In the genomic region with DNA sequence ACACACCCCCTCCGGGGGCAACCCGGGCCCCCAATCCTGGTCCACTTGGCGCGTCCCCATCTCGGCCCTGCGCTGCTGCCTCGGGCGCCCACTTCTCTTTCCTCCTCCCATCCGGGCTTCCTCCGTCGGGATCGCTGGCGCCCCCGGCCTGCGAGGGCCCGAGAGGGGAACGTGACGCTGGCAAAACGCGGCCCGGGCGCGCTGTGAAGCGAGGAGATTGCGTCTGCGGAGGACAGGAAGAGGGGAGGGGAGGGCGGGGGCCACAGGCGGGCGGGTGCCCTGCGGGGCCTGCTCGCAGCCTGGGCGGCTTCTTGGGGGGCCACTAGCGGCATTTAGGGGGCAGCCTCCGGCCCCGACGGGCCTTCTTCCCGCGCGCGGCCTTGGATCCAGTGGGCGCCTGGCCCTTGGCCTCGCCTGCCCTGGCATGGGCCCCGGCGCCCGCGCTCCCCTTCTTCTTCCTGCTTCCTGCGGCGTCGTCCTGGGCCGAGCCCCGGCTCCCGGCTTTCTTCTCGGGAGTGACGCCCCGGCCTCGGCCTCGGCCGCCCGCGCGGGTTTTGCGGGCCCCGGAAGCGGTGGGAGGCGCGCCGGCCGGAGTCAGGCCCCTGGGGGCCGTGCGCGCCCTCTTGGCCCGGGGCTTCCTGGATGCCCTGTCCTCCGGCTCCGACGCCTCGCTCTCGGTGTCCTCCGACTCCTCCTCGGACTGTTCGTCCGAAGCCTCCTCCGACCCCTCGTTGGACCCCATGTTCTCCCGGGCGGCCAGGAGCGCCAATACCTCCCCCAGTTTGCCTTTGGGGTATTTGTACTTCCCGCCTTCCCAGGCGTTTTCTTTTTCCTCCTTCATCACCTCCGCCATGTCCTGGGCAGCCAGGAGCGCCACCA, we compare ENCODE assay signal across 9 cellular contexts. TPM values are rescaled to one million over a fixed set of nuclear protein-coding genes. Genes with fewer than 3 reads are reported as not detected.
DNase-seq lines count a peak whose midpoint lies in the region; ATAC-seq and TF ChIP-seq lines count a peak whose summit lies in the region.
"Had no signal": no experiment of that assay in that cellular context is flagged by ENCODE, and none has a peak within 500 bp of the region (broad histone marks: within the 10 kb centered on the region; RNA-seq: fewer than 3 reads in every experiment).

No MANE protein-coding gene starts in this region.

- no peak overlapping the region for H3K14ac ChIP-seq in mesenchymal stem cell (ENCODE audit: low read length in 2 of 2)

- peak overlapping the region; percentile 85 for H4K8ac ChIP-seq in mesenchymal stem cell (ENCODE audit: low read length)

- H3K9me3 ChIP-seq in mesenchymal stem cell (ENCODE audit: control insufficient read depth, low read length): no peaks in the 10 kb centered on the region
- H3K9me3 ChIP-seq in transverse colon: no peaks in the 10 kb centered on the region
- H3K9me3 ChIP-seq: BE2C had no signal

- no peak overlapping the region for H3K27ac ChIP-seq in mesenchymal stem cell (ENCODE audit: low read length, poor library complexity, severe bottlenecking)
- peak overlapping the region in 3 of 4 donors; percentile 27 to 51 (median 44) for H3K27ac ChIP-seq in transverse colon

- no peak for TF ChIP-seq CTCF in choroid plexus epithelial cell (conservative IDR thresholded peaks at IDR 0.05; ENCODE audit: low read depth, low read length)
- TF ChIP-seq CTCF in transverse colon (IDR thresholded peaks at IDR 0.05): no peak

- H3K4me1 ChIP-seq in mesenchymal stem cell (ENCODE audit: control insufficient read depth, insufficient read depth, low read depth, low read length) (peaks cover 24% of the 10 kb centered on the region), transverse colon (peaks cover 8 to 34% (median 21%) of the 10 kb centered on the region in 4 donors)
- H3K4me1 ChIP-seq: BE2C had no signal

- H2BK120ac ChIP-seq in mesenchymal stem cell (ENCODE audit: low read depth, low read length): peak overlapping the region; percentile 52

- H2BK15ac ChIP-seq in mesenchymal stem cell (ENCODE audit: low read depth, poor library complexity, severe bottlenecking): peak overlapping the region; percentile 89

- no peak for TF ChIP-seq EP300 in transverse colon (IDR thresholded peaks at IDR 0.05; ENCODE audit: low read depth)

- peak overlapping the region; percentile 21 for H3K4me2 ChIP-seq in mesenchymal stem cell (ENCODE audit: low read length, poor library complexity, severe bottlenecking)

- H2BK12ac ChIP-seq in mesenchymal stem cell (ENCODE audit: low read length in 2 of 2): peak overlapping the region in 1 of 2 experiments; percentile 7

- H2BK5ac ChIP-seq in mesenchymal stem cell (ENCODE audit: low read depth, low read length, poor library complexity, severe bottlenecking): no peak overlapping the region

- H3K18ac ChIP-seq in mesenchymal stem cell (ENCODE audit: low read depth in 1 of 2, low read length in 2 of 2): peak overlapping the region in 1 of 2 experiments; percentile 55

- H2AFZ ChIP-seq in mesenchymal stem cell (ENCODE audit: low read depth, low read length): no peak overlapping the region

- no peak overlapping the region for H2AK5ac ChIP-seq in mesenchymal stem cell (ENCODE audit: low read length, severe bottlenecking)

- TF ChIP-seq POLR2A in transverse colon (IDR thresholded peaks at IDR 0.05): no peak

- H3K36me3 ChIP-seq in mesenchymal stem cell (ENCODE audit: control insufficient read depth in 1 of 2, insufficient read depth in 2 of 2, low read depth in 1 of 2, low read length in 2 of 2) (no peaks in the 10 kb centered on the region), transverse colon (no peaks in the 10 kb centered on the region)
- H3K36me3 ChIP-seq: BE2C had no signal

- H3K4me3 ChIP-seq in choroid plexus epithelial cell (ENCODE audit: low read depth, low read length) (peak overlapping the region; percentile 41), mesenchymal stem cell (ENCODE audit: insufficient read depth in 1 of 2, low read depth in 1 of 2, low read length in 2 of 2) (no peak overlapping the region), transverse colon (peak overlapping the region; percentile 10 to 49 (median 28))

- DNase-seq in activated effector memory CD4-positive, alpha-beta T cell treated with anti-CD3 and anti-CD28 coated beads, Interleukin-2, amount 50 U/mL, for 16 hours: peak; percentile 69
- DNase-seq in activated effector memory CD4-positive, alpha-beta T cell treated with Interleukin-2 at 50 U/mL for 16 hours: no peak
- DNase-seq in choroid plexus epithelial cell (ENCODE audit: low read depth) (peak; percentile 34), mesenchymal stem cell (no peak), transverse colon (peak; percentile 21), NK-92 (lab: John Stamatoyannopoulos, UW; ENCODE audit: unreplicated experiment) (no peak), HUDEP-2 (lab: John Stamatoyannopoulos, UW; ENCODE audit: unreplicated experiment in 76 of 76) (no peak)
- DNase-seq: BE2C had no signal

- ATAC-seq in HG03439 (IDR thresholded peaks at IDR 0.05; ENCODE audit: unreplicated experiment): no peak

- peak overlapping the region; percentile 70 for H4K91ac ChIP-seq in mesenchymal stem cell (ENCODE audit: low read length)

- peak overlapping the region; percentile 64 for H3K9ac ChIP-seq in mesenchymal stem cell (ENCODE audit: low read length)

- no peak overlapping the region for H3K23ac ChIP-seq in mesenchymal stem cell (ENCODE audit: low read length in 2 of 2)

- WGBS in mesenchymal stem cell: 38% methylated on average over 73 of the region's 90 CpGs
- 0 to 17% methylated on average over 11 to 59 of the region's 90 CpGs for WGBS in transverse colon (ENCODE audit: low coverage in 1 of 2), 2 donors

- no peak overlapping the region for H3K4ac ChIP-seq in mesenchymal stem cell (ENCODE audit: low read depth in 1 of 2, low read length in 2 of 2)

- intact Hi-C loops in transverse colon (cut with DNase I; ENCODE audit: low total_unique reads): no loop called here

- H3K27me3 ChIP-seq in mesenchymal stem cell (ENCODE audit: control insufficient read depth in 1 of 2, insufficient read depth in 1 of 2, low read length in 2 of 2) (peaks cover 23 to 46% of the 10 kb centered on the region in 2 experiments), transverse colon (peaks cover 74% of the 10 kb centered on the region)
- H3K27me3 ChIP-seq: BE2C had no signal

- no peaks in the 10 kb centered on the region for H3K79me1 ChIP-seq in mesenchymal stem cell (replicated peaks; ENCODE audit: low read length, poor library complexity, severe bottlenecking)

- in situ Hi-C loops in transverse colon (cut with MboI; ENCODE audit: low pct_ligation_motif_present in 1 of 4, low pct_unique_long_range_greater_than_20kb in 1 of 4, low sequenced_read_pairs in 3 of 4): loop anchor here in 1 of 4 donors (25.0 kb wide), 1 partner anchor 206 kb away; the partner anchor contains the start of gene HIF3A

RNA-seq across cellular contexts. Expression of gene PNMA8B, which starts 2.2 kb away (rescaled TPM):
- polyA plus RNA-seq in mesenchymal stem cell (2013, experiment 1 of 2): 0.86 TPM
- 0.88 TPM for polyA plus RNA-seq in mesenchymal stem cell (2013, experiment 2 of 2)
- total RNA-seq in transverse colon: under 1 TPM; 0.27 to 0.80 (median 0.58) TPM

RNA-seq across cellular contexts. Expression of gene PNMA8A, which starts 22.1 kb away (rescaled TPM):
- polyA plus RNA-seq in mesenchymal stem cell (2013, experiment 1 of 2): 13.7 TPM
- polyA plus RNA-seq in mesenchymal stem cell (2013, experiment 2 of 2): 14.5 TPM
- total RNA-seq in transverse colon: under 1 TPM in 3 of 4 donors, not detected in 1; 0.20 to 0.68 (median 0.64) TPM

Comparison
In these comparisons a context has a peak if more than half of its experiments do, and no peak if none do; other contexts are left out.
1. DNase-seq: peak in activated effector memory CD4-positive, alpha-beta T cell treated with anti-CD3 and anti-CD28 coated beads, Interleukin-2, amount 50 U/mL, for 16 hours (single experiment), choroid plexus epithelial cell (single experiment) and transverse colon (single experiment); none in activated effector memory CD4-positive, alpha-beta T cell treated with Interleukin-2 at 50 U/mL for 16 hours (single experiment), mesenchymal stem cell (single experiment), NK-92 (single experiment) and HUDEP-2 (0 of 76).
2. H3K4me3 ChIP-seq: peak in choroid plexus epithelial cell (single experiment) and transverse colon (4 of 4); none in mesenchymal stem cell (0 of 2).